In genomic region chr10:79683026-79683883, GRCh38 we compare ENCODE assay signal across 11 cellular contexts. TPM values are rescaled to one million over a fixed set of nuclear protein-coding genes. Genes with fewer than 3 reads are reported as not detected.
A peak's percentile ranks its signal among the peaks of the same experiment; 100 is the strongest.
DNase-seq lines count a peak whose midpoint lies in the region; ATAC-seq, FAIRE-seq and TF ChIP-seq lines count a peak whose summit lies in the region.
"Not testable (repeated sequence)": the region's sequence is repeated elsewhere in the genome, so short reads cannot be mapped to it uniquely, and the experiment has no call there.
"Had no signal": no experiment of that assay in that cellular context is flagged by ENCODE, and none has a peak within 500 bp of the region (broad histone marks: within the 10 kb centered on the region; RNA-seq: fewer than 3 reads in every experiment).

No MANE protein-coding gene starts in this region.

- H3K9me3 ChIP-seq in Panc1 (ENCODE audit: control insufficient read depth, insufficient read depth, low read depth, low read length); esophagus muscularis mucosa; HepG2 (ENCODE audit: low read length); osteoblast (ENCODE audit: low read depth, low read length); upper lobe of left lung: not testable (repeated sequence)

- not testable (repeated sequence) for H3K27me3 ChIP-seq in Panc1 (ENCODE audit: control insufficient read depth, insufficient read depth, low read length); esophagus muscularis mucosa; HepG2 (ENCODE audit: control insufficient read depth in 1 of 2, insufficient read depth in 2 of 2, low read length in 2 of 2); osteoblast (ENCODE audit: insufficient read depth, low read length); upper lobe of left lung

- not testable (repeated sequence) for BruUV-seq in Panc1 (replicated peaks; lab: Mats Ljungman, UMichigan); HepG2 (replicated peaks; lab: Mats Ljungman, UMichigan)

- not testable (repeated sequence) for H3K4me3 Mint-ChIP-seq in stimulated activated memory B cell treated with anti-CD40 and anti-IgM and Interleukin-4, amounts not matched to agents 10 μg/mL and 1 μg/mL and 100 μg/mL, for 72 hours

- POLR2A ChIA-PET in Panc1 (lab: Charles Lee); HepG2 (lab: Yijun Ruan, JAX): not testable (repeated sequence)

- not testable (repeated sequence) for H3K4me3 ChIP-seq in Panc1 (ENCODE audit: low read depth in 2 of 2, low read length in 2 of 2); esophagus muscularis mucosa; HepG2 (replicated peaks in 1 of 3; ENCODE audit: insufficient read depth in 1 of 3, low read depth in 2 of 3, low read length in 3 of 3); osteoblast (ENCODE audit: insufficient read depth, low read length); upper lobe of left lung

- CTCF ChIA-PET in Panc1 (lab: Charles Lee); HepG2 (lab: Yijun Ruan, JAX; ENCODE audit: low intra/inter-chr PET ratio, low total read pairs): not testable (repeated sequence)

- H3K27ac Mint-ChIP-seq in stimulated activated memory B cell treated with anti-CD40 and anti-IgM and Interleukin-4, amounts not matched to agents 10 μg/mL and 1 μg/mL and 100 μg/mL, for 72 hours, result not testable (repeated sequence)

- not testable (repeated sequence) for TF ChIP-seq RAD21 in HepG2 (CRISPR knock-in tag; IDR thresholded peaks at IDR 0.05)

- not testable (repeated sequence) for H2AFZ ChIP-seq in HepG2 (ENCODE audit: low read length); osteoblast (ENCODE audit: low read length)

- H3K9ac ChIP-seq in HepG2 (ENCODE audit: insufficient read depth, low read depth, low read length), result not testable (repeated sequence)

- not testable (repeated sequence) for H3K9me3 Mint-ChIP-seq in stimulated activated memory B cell treated with anti-CD40 and anti-IgM and Interleukin-4, amounts not matched to agents 10 μg/mL and 1 μg/mL and 100 μg/mL, for 72 hours

- in situ Hi-C loops in Panc1 (cut with HindIII; ENCODE audit: low pct_unique_long_range_greater_than_20kb, low sequenced_read_pairs); HepG2 (cut with HindIII; ENCODE audit: extremely low pct_ligation_motif_present, low pct_unique_long_range_greater_than_20kb): not testable (repeated sequence)

- H4K20me1 ChIP-seq in HepG2 (ENCODE audit: insufficient read depth, low read length); osteoblast (ENCODE audit: insufficient read depth, low read length): not testable (repeated sequence)

- not testable (repeated sequence) for H3K36me3 ChIP-seq in Panc1 (ENCODE audit: control insufficient read depth, insufficient read depth, low read length); HepG2 (replicated peaks in 1 of 2; ENCODE audit: control insufficient read depth in 1 of 2, insufficient read depth in 2 of 2, low read length in 2 of 2); osteoblast (ENCODE audit: insufficient read depth, low read length)
- H3K36me3 ChIP-seq in esophagus muscularis mucosa, result peaks cover 0 to 37% (median 19%) of the 10 kb centered on the region in 4 donors
- H3K36me3 ChIP-seq in upper lobe of left lung, result peaks cover 0 to 30% (median 10%) of the 10 kb centered on the region in 4 donors

- H3K27me3 Mint-ChIP-seq in stimulated activated memory B cell treated with anti-CD40 and anti-IgM and Interleukin-4, amounts not matched to agents 10 μg/mL and 1 μg/mL and 100 μg/mL, for 72 hours, result not testable (repeated sequence)

- ATAC-seq in Panc1, result peak; percentile 38; the same call in 1 of the 2 replicates
- 0 out of 3 replicates have a peak, but pooled peaks have one; percentile 23 for ATAC-seq in HepG2
- peak; percentile 8 for ATAC-seq in stimulated activated memory B cell treated with anti-CD40 and anti-IgM and Interleukin-4, amounts not matched to agents 10 μg/mL and 1 μg/mL and 100 μg/mL, for 72 hours
- ATAC-seq in upper lobe of left lung (ENCODE audit: low FRiP score in 2 of 2), result peak; percentile 14 to 36

- not testable (repeated sequence) for TF ChIP-seq CTCF in Panc1 (IDR thresholded peaks at IDR 0.05); esophagus muscularis mucosa (IDR thresholded peaks at IDR 0.05); HepG2 (CRISPR knock-in tag; IDR thresholded peaks at IDR 0.05); osteoblast (IDR thresholded peaks at IDR 0.05; ENCODE audit: extremely low read depth, low read depth, low read length); upper lobe of left lung (IDR thresholded peaks at IDR 0.05)

- peaks cover 25% of the 10 kb centered on the region for H3K36me3 Mint-ChIP-seq in stimulated activated memory B cell treated with anti-CD40 and anti-IgM and Interleukin-4, amounts not matched to agents 10 μg/mL and 1 μg/mL and 100 μg/mL, for 72 hours

- TF ChIP-seq POLR2A in esophagus muscularis mucosa (IDR thresholded peaks at IDR 0.05; ENCODE audit: low read depth); HepG2 (IDR thresholded peaks at IDR 0.05; ENCODE audit: insufficient read depth in 1 of 2, low read depth in 2 of 2, low read length in 2 of 2); upper lobe of left lung (IDR thresholded peaks at IDR 0.05): not testable (repeated sequence)

- not testable (repeated sequence) for FAIRE-seq in HepG2 (lab: Jason Lieb, UNC)

- TF ChIP-seq EP300 in esophagus muscularis mucosa (IDR thresholded peaks at IDR 0.05); HepG2 (IDR thresholded peaks at IDR 0.05; ENCODE audit: low read depth in 2 of 2, low read length in 2 of 2); HepG2 (CRISPR knock-in tag; IDR thresholded peaks at IDR 0.05; ENCODE audit: borderline replicate concordance); upper lobe of left lung (IDR thresholded peaks at IDR 0.05): not testable (repeated sequence)

- H3K4me2 ChIP-seq in HepG2 (ENCODE audit: low read depth, low read length); osteoblast (ENCODE audit: insufficient read depth, low read length): not testable (repeated sequence)

- DNase-seq in AG20443 (ENCODE audit: low spot score) (peak; percentile 1), esophagus muscularis mucosa (ENCODE audit: extremely low spot score) (peak; percentile 90), osteoblast (ENCODE audit: insufficient read length, low spot score, missing footprints) (peak; percentile 38), upper lobe of left lung (peak in 1 of 2 donors; percentile 41)
- DNase-seq in Panc1 (ENCODE audit: low read depth, low spot score); HepG2 (ENCODE audit: low spot score): not testable (repeated sequence)

- not testable (repeated sequence) for H3K79me2 ChIP-seq in HepG2 (ENCODE audit: insufficient read depth, low read length); osteoblast (ENCODE audit: insufficient read depth, low read length)

- WGBS in esophagus muscularis mucosa, result 82% methylated on average over 11 of the region's 20 CpGs
- 100% methylated on average over 3 of the region's 20 CpGs for WGBS in HepG2 (ENCODE audit: low lambda C conversion rate)
- 85 to 100% methylated on average over 6 to 20 of the region's 20 CpGs for WGBS in upper lobe of left lung, 2 donors

- not testable (repeated sequence) for H3K27ac ChIP-seq in Panc1 (ENCODE audit: low read length); esophagus muscularis mucosa (replicated peaks in 1 of 4); HepG2 (ENCODE audit: extremely low read length, insufficient read depth, low read length); osteoblast (ENCODE audit: low read depth, low read length); upper lobe of left lung

- H3K4me1 ChIP-seq in Panc1 (ENCODE audit: control insufficient read depth, insufficient read depth, low read length); esophagus muscularis mucosa; HepG2 (ENCODE audit: insufficient read depth, low read length); osteoblast (ENCODE audit: insufficient read depth, low read length); upper lobe of left lung: not testable (repeated sequence)

- intact Hi-C loops in Panc1 (cut with micrococcal nuclease; ENCODE audit: unreplicated experiment); esophagus muscularis mucosa (cut with DNase I); HepG2 (cut with micrococcal nuclease; ENCODE audit: unreplicated experiment): not testable (repeated sequence)

- H3K4me1 Mint-ChIP-seq in stimulated activated memory B cell treated with anti-CD40 and anti-IgM and Interleukin-4, amounts not matched to agents 10 μg/mL and 1 μg/mL and 100 μg/mL, for 72 hours, result not testable (repeated sequence)

RNA-seq across cellular contexts. Expression of gene NUTM2B, which starts 19.8 kb away (rescaled TPM):
- 0.31 TPM for total RNA-seq in Panc1 (2021; ENCODE audit: unreplicated experiment)
- polyA plus RNA-seq in Panc1 (2012; ENCODE audit: insufficient read length), result 0.74 TPM
- under 1 TPM; 0.34 to 0.83 (median 0.50) TPM for total RNA-seq in esophagus muscularis mucosa
- total RNA-seq in HepG2 (2016; rRNA removed; fragmentation: Illumina TruSeq; extraction: Trizol), result 0.27 TPM in 2 replicates
- total RNA-seq in HepG2 (2016; cell fraction: cytosol; rRNA removed; fragmentation: Illumina TruSeq; extraction: Trizol; ENCODE audit: low read depth), result 0.10 and 0.53 TPM in 2 replicates
- 0.42 and 0.48 TPM in 2 replicates for total RNA-seq in HepG2 (2016; cell fraction: insoluble cytoplasmic fraction; rRNA removed; fragmentation: Illumina TruSeq; extraction: Trizol)
- total RNA-seq in HepG2 (2016; cell fraction: membrane; rRNA removed; fragmentation: Illumina TruSeq; extraction: Trizol), result 0.22 and 0.24 TPM in 2 replicates
- 0.41 and 0.56 TPM in 2 replicates for total RNA-seq in HepG2 (2016; cell fraction: nucleus; rRNA removed; fragmentation: Illumina TruSeq; extraction: Trizol)
- 0.16 and 0.20 TPM in 2 replicates for polyA plus RNA-seq in HepG2 (2011; rRNA removed)
- polyA plus RNA-seq in HepG2 (2011; cell fraction: cytosol; rRNA removed), result 0.13 TPM in 2 replicates
- polyA plus RNA-seq in HepG2 (2011; cell fraction: nucleus; rRNA removed), result 0.24 and 0.31 TPM in 2 replicates
- polyA plus RNA-seq in HepG2 (2012), result 0.39 and 0.53 TPM in 2 replicates
- 0.08 and 0.35 TPM in 2 replicates for polyA plus RNA-seq in HepG2 (2016; cell fraction: cytosol; fragmentation: Illumina TruSeq; extraction: Trizol; ENCODE audit: low read depth)
- polyA plus RNA-seq in HepG2 (2016; cell fraction: insoluble cytoplasmic fraction; fragmentation: Illumina TruSeq; extraction: Trizol; ENCODE audit: low read depth), result 0.46 and 0.53 TPM in 2 replicates
- polyA plus RNA-seq in HepG2 (2016; cell fraction: membrane; fragmentation: Illumina TruSeq; extraction: Trizol; ENCODE audit: low read depth), result 0.13 and 0.26 TPM in 2 replicates
- 0.45 and 0.62 TPM in 2 replicates for polyA plus RNA-seq in HepG2 (2016; cell fraction: nucleus; fragmentation: Illumina TruSeq; extraction: Trizol; ENCODE audit: insufficient read depth, low read depth)
- polyA minus RNA-seq in HepG2 (2011; rRNA and poly(A)+ RNA removed; ENCODE audit: low replicate concordance), result 0.12 and 0.30 TPM in 2 replicates
- polyA minus RNA-seq in HepG2 (2011; cell fraction: cytosol; rRNA and poly(A)+ RNA removed), result not detected in 2 replicates
- polyA minus RNA-seq in HepG2 (2011; cell fraction: nucleus; rRNA and poly(A)+ RNA removed), result 0.52 and 0.62 TPM in 2 replicates
- 0.72 and 0.88 TPM in 2 replicates for total RNA-seq in osteoblast
- total RNA-seq in upper lobe of left lung, result 1 to 10 TPM in 4 of 6 donors, under 1 TPM in 2; 0.33 to 6.3 (median 2.4) TPM
- polyA plus RNA-seq: AG04450; CD14-positive monocyte; CD8-positive, alpha-beta memory T cell; GM23338 had no signal
